1 cellular context compared by ENCODE assay signal in the genomic region with DNA sequence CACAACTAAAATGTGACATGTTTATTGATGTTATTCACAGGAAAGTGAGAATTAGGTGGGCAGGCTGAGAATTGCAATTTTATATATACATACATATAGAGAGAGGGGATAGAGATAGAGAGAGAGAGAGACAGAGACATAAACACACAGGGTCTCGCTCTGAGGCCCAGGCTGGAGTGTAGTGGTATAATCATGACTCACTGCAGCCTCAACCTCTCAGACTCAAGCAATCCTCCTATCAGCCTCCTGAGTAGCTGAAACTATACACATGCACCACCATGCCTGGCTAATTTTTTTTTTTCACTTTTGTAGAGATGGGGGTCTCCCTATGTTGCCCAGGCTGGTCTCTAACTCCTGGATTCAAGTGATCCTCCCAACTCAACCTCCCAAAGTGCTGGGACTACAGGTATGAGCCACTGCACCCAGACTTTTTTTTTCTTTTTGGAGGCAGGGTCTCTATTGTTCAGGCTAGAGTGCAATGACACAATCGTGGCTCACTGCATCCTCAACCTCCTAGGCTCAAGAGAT.
TF ChIP-seq lines count a peak whose summit lies in the region.

No MANE protein-coding gene starts in this region.

TF ChIP-seq in K562, 482 proteins besides CTCF, POLR2A, EP300 and RAD21:
- TF ChIP-seq POLR2AphosphoS5 (IDR thresholded peaks at IDR 0.05; ENCODE audit: control insufficient read depth, insufficient read depth, low read depth, low read length) (no peak), POLR2AphosphoS2 (IDR thresholded peaks at IDR 0.05; ENCODE audit: low read length) (no peak), ZNF253 (CRISPR knock-in tag; conservative IDR thresholded peaks at IDR 0.05) (no peak)
- TF ChIP-seq, protein P1, sequence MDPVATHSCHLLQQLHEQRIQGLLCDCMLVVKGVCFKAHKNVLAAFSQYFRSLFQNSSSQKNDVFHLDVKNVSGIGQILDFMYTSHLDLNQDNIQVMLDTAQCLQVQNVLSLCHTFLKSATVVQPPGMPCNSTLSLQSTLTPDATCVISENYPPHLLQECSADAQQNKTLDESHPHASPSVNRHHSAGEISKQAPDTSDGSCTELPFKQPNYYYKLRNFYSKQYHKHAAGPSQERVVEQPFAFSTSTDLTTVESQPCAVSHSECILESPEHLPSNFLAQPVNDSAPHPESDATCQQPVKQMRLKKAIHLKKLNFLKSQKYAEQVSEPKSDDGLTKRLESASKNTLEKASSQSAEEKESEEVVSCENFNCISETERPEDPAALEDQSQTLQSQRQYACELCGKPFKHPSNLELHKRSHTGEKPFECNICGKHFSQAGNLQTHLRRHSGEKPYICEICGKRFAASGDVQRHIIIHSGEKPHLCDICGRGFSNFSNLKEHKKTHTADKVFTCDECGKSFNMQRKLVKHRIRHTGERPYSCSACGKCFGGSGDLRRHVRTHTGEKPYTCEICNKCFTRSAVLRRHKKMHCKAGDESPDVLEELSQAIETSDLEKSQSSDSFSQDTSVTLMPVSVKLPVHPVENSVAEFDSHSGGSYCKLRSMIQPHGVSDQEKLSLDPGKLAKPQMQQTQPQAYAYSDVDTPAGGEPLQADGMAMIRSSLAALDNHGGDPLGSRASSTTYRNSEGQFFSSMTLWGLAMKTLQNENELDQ (CRISPR knock-in tag; IDR thresholded peaks at IDR 0.05; ENCODE audit: borderline replicate concordance): no peak
- TF ChIP-seq, protein P2, sequence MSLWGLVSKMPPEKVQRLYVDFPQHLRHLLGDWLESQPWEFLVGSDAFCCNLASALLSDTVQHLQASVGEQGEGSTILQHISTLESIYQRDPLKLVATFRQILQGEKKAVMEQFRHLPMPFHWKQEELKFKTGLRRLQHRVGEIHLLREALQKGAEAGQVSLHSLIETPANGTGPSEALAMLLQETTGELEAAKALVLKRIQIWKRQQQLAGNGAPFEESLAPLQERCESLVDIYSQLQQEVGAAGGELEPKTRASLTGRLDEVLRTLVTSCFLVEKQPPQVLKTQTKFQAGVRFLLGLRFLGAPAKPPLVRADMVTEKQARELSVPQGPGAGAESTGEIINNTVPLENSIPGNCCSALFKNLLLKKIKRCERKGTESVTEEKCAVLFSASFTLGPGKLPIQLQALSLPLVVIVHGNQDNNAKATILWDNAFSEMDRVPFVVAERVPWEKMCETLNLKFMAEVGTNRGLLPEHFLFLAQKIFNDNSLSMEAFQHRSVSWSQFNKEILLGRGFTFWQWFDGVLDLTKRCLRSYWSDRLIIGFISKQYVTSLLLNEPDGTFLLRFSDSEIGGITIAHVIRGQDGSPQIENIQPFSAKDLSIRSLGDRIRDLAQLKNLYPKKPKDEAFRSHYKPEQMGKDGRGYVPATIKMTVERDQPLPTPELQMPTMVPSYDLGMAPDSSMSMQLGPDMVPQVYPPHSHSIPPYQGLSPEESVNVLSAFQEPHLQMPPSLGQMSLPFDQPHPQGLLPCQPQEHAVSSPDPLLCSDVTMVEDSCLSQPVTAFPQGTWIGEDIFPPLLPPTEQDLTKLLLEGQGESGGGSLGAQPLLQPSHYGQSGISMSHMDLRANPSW (CRISPR knock-in tag; IDR thresholded peaks at IDR 0.05): no peak
